In genomic region chr14:24678801-24679247, GRCh38 we compare ENCODE assay signal across 8 cellular contexts. TPM values are rescaled to one million over a fixed set of nuclear protein-coding genes. Genes with fewer than 3 reads are reported as not detected.
A peak's percentile ranks its signal among the peaks of the same experiment; 100 is the strongest.
DNase-seq lines count a peak whose midpoint lies in the region; ATAC-seq and TF ChIP-seq lines count a peak whose summit lies in the region.

No MANE protein-coding gene starts in this region.

- H3K27me3 Mint-ChIP-seq in natural killer cell treated with Interleukin-12 subunit alpha and Interleukin-12 subunit beta and Interleukin-15 and Interleukin-18, amount 100 ng/mL, for 72 hours = no peaks in the 10 kb centered on the region
- H3K27me3 Mint-ChIP-seq in stimulated activated naive CD8-positive, alpha-beta T cell treated with anti-CD3 and anti-CD28 coated beads, Interleukin-15, amount 100 ng/mL, for 72 hours = no peaks in the 10 kb centered on the region

- 4% methylated on average over 11 of the region's 11 CpGs for WGBS in esophagus squamous epithelium, 2 donors

- peaks cover 9% of the 10 kb centered on the region for H3K36me3 Mint-ChIP-seq in natural killer cell treated with Interleukin-12 subunit alpha and Interleukin-12 subunit beta and Interleukin-15 and Interleukin-18, amount 100 ng/mL, for 72 hours

- H3K9me3 Mint-ChIP-seq in natural killer cell treated with Interleukin-12 subunit alpha and Interleukin-12 subunit beta and Interleukin-15 and Interleukin-18, amount 100 ng/mL, for 72 hours = no peaks in the 10 kb centered on the region
- H3K9me3 Mint-ChIP-seq in stimulated activated naive CD8-positive, alpha-beta T cell treated with anti-CD3 and anti-CD28 coated beads, Interleukin-15, amount 100 ng/mL, for 72 hours = no peaks in the 10 kb centered on the region

- H4K20me1 ChIP-seq in DOHH2 (ENCODE audit: control insufficient read depth, insufficient read depth, low read depth, low read length) = no peaks in the 10 kb centered on the region

- H3K27me3 ChIP-seq in DOHH2 (ENCODE audit: control insufficient read depth, low read length) (peaks cover 22% of the 10 kb centered on the region), esophagus squamous epithelium (peaks cover 0 to 8% (median 0%) of the 10 kb centered on the region in 4 donors)

- H3K4me3 ChIP-seq in DOHH2 (ENCODE audit: low read length) (no peak overlapping the region), esophagus squamous epithelium (peak overlapping the region in 3 of 4 donors; percentile 16 to 59 (median 33))

- H3K9me3 ChIP-seq in DOHH2 (ENCODE audit: control insufficient read depth, insufficient read depth, low read length) (no peaks in the 10 kb centered on the region), esophagus squamous epithelium (no peaks in the 10 kb centered on the region)

- peak overlapping the region; percentile 25 for H3K4me2 ChIP-seq in DOHH2 (ENCODE audit: low read length)

- H3F3A ChIP-seq in DOHH2 (ENCODE audit: control insufficient read depth, insufficient read depth) = peaks cover 2% of the 10 kb centered on the region; the same call in 1 of the 2 replicates

- peak; percentile 86 for DNase-seq in KBM-7
- peak; percentile 23 for DNase-seq in OCI-M2 (lab: John Stamatoyannopoulos, UW; ENCODE audit: unreplicated experiment)
- peak; percentile 58 for DNase-seq in activated T-cell treated with anti-CD3 and anti-CD28 coated beads, Interleukin-2, amount 50 U/mL, for 1 hour
- DNase-seq in esophagus squamous epithelium (lab: John Stamatoyannopoulos, UW) = peak; percentile 39
- DNase-seq in natural killer cell treated with Interleukin-12 subunit alpha and Interleukin-12 subunit beta and Interleukin-15 and Interleukin-18, amount 100 ng/mL, for 72 hours (ENCODE audit: low spot score) = peak; percentile 88
- DNase-seq in stimulated activated naive CD8-positive, alpha-beta T cell treated with anti-CD3 and anti-CD28 coated beads, Interleukin-15, amount 100 ng/mL, for 72 hours = peak; percentile 80 to 84

- in situ Hi-C loops in KBM-7 (cut with MboI; ENCODE audit: low pct_unique_long_range_greater_than_20kb, low sequenced_read_pairs) = loop anchor here (25.0 kb wide), 1 partner anchor 342 kb away; the partner anchor contains the start of genes ADCY4 and RIPK3

- H3K36me3 ChIP-seq in DOHH2 (ENCODE audit: control insufficient read depth, low read length) (no peaks in the 10 kb centered on the region), esophagus squamous epithelium (no peaks in the 10 kb centered on the region)

- peak overlapping the region; percentile 95 to 98 for H3K27ac Mint-ChIP-seq in natural killer cell treated with Interleukin-12 subunit alpha and Interleukin-12 subunit beta and Interleukin-15 and Interleukin-18, amount 100 ng/mL, for 72 hours
- H3K27ac Mint-ChIP-seq in stimulated activated naive CD8-positive, alpha-beta T cell treated with anti-CD3 and anti-CD28 coated beads, Interleukin-15, amount 100 ng/mL, for 72 hours = peak overlapping the region; percentile 97

- intact Hi-C loops in esophagus squamous epithelium (cut with DNase I) = loop anchor here (10.0 kb wide), 1 partner anchor 74 kb away; the partner anchor contains the start of gene GZMH

- ATAC-seq in GM21717 (IDR thresholded peaks at IDR 0.05; ENCODE audit: unreplicated experiment) = peak; percentile 77
- ATAC-seq in natural killer cell treated with Interleukin-12 subunit alpha and Interleukin-12 subunit beta and Interleukin-15 and Interleukin-18, amount 100 ng/mL, for 72 hours = peak; percentile 80 to 88
- ATAC-seq in stimulated activated naive CD8-positive, alpha-beta T cell treated with anti-CD3 and anti-CD28 coated beads, Interleukin-15, amount 100 ng/mL, for 72 hours = peak; percentile 62

- no peaks in the 10 kb centered on the region for H3K79me2 ChIP-seq in DOHH2 (ENCODE audit: control insufficient read depth, low read length)

- TF ChIP-seq CTCF in DOHH2 (IDR thresholded peaks at IDR 0.05; ENCODE audit: low read depth, low read length, poor library complexity, severe bottlenecking) = peak; percentile 99
- TF ChIP-seq CTCF in esophagus squamous epithelium (IDR thresholded peaks at IDR 0.05) = peak; percentile 89 to 96 (median 92)

- H3K9me2 ChIP-seq in DOHH2 (replicated peaks; ENCODE audit: control insufficient read depth, low read length) = no peaks in the 10 kb centered on the region

- H3K4me1 ChIP-seq in DOHH2 (ENCODE audit: control insufficient read depth, low read length) = peaks cover 15% of the 10 kb centered on the region
- peaks cover 0 to 46% (median 23%) of the 10 kb centered on the region in 3 donors for H3K4me1 ChIP-seq in esophagus squamous epithelium

- H3K27ac ChIP-seq in DOHH2 (ENCODE audit: low read depth, low read length) (no peak overlapping the region), esophagus squamous epithelium (no peak overlapping the region)

- H3K4me1 Mint-ChIP-seq in natural killer cell treated with Interleukin-12 subunit alpha and Interleukin-12 subunit beta and Interleukin-15 and Interleukin-18, amount 100 ng/mL, for 72 hours (ENCODE audit: low read depth in 2 of 2) = peaks cover 68 to 86% of the 10 kb centered on the region in 2 donors
- peaks cover 71% of the 10 kb centered on the region for H3K4me1 Mint-ChIP-seq in stimulated activated naive CD8-positive, alpha-beta T cell treated with anti-CD3 and anti-CD28 coated beads, Interleukin-15, amount 100 ng/mL, for 72 hours

- TF ChIP-seq POLR2A in esophagus squamous epithelium (IDR thresholded peaks at IDR 0.05) = no peak

- peak overlapping the region; percentile 97 for H3K4me3 Mint-ChIP-seq in natural killer cell treated with Interleukin-12 subunit alpha and Interleukin-12 subunit beta and Interleukin-15 and Interleukin-18, amount 100 ng/mL, for 72 hours
- H3K4me3 Mint-ChIP-seq in stimulated activated naive CD8-positive, alpha-beta T cell treated with anti-CD3 and anti-CD28 coated beads, Interleukin-15, amount 100 ng/mL, for 72 hours = peak overlapping the region; percentile 94 to 96

RNA-seq across cellular contexts. Expression of gene GZMB, which starts 44.8 kb away (rescaled TPM):
- 1 to 10 TPM in 3 of 4 donors, under 1 TPM in 1; 0.99 to 8.5 (median 6.1) TPM for total RNA-seq in esophagus squamous epithelium
- 1,000 to 10,000 TPM; 1,173 to 2,090 TPM for total RNA-seq in natural killer cell treated with Interleukin-12 subunit alpha and Interleukin-12 subunit beta and Interleukin-15 and Interleukin-18, amount 100 ng/mL, for 72 hours

Comparison
In these comparisons a context has a peak if more than half of its experiments do, and no peak if none do; other contexts are left out.
1. DNase-seq: peak in every context shown above with its lines; median percentile 88 in natural killer cell treated with Interleukin-12 subunit alpha and Interleukin-12 subunit beta and Interleukin-15 and Interleukin-18, amount 100 ng/mL, for 72 hours; 86 in KBM-7; 82 in stimulated activated naive CD8-positive, alpha-beta T cell treated with anti-CD3 and anti-CD28 coated beads, Interleukin-15, amount 100 ng/mL, for 72 hours; 58 in activated T-cell treated with anti-CD3 and anti-CD28 coated beads, Interleukin-2, amount 50 U/mL, for 1 hour; 39 in esophagus squamous epithelium; 23 in OCI-M2.
2. RNA of gene GZMB, which starts 44.8 kb away (total RNA-seq): 1,173 to 2,090 TPM in natural killer cell treated with Interleukin-12 subunit alpha and Interleukin-12 subunit beta and Interleukin-15 and Interleukin-18, amount 100 ng/mL, for 72 hours; 0.99 to 8.5 TPM in esophagus squamous epithelium; every median in the first group is over 100 times any median in the second.
3. Peak in every context shown above with its lines, with median percentiles within 50 percentile points of each other: ATAC-seq.